ENCODE assay signal across 1 cellular context in genomic region chr1:54199765-54200518, GRCh38.
A peak's percentile ranks its signal among the peaks of the same experiment; 100 is the strongest.
TF ChIP-seq lines count a peak whose summit lies in the region.

TSS of gene CYB5RL (minus strand) at chr1:54200030. CDS start at chr1:54195616, 4,414 bp downstream.
TSS of gene MRPL37 (plus strand) at chr1:54200167. CDS start at chr1:54200244, 77 bp downstream.

TF ChIP-seq in HepG2, 621 proteins besides CTCF, POLR2A, EP300 and RAD21 (continued from another document and continues in another):
- TF ChIP-seq JARID2 (CRISPR knock-in tag; IDR thresholded peaks at IDR 0.05; ENCODE audit: insufficient replicate concordance) (no peak), MLLT10 (CRISPR knock-in tag; IDR thresholded peaks at IDR 0.05) (no peak), KDM4B (CRISPR knock-in tag; IDR thresholded peaks at IDR 0.05) (no peak), MTA3 (CRISPR knock-in tag; IDR thresholded peaks at IDR 0.05) (no peak), XRCC5 (optimal IDR thresholded peaks at IDR 0.05; ENCODE audit: low read length) (no peak), NCOA2 (CRISPR knock-in tag; IDR thresholded peaks at IDR 0.05) (no peak), ZNF790 (CRISPR knock-in tag; IDR thresholded peaks at IDR 0.05; ENCODE audit: borderline replicate concordance) (no peak), PHF8 (CRISPR knock-in tag; IDR thresholded peaks at IDR 0.05) (peak; percentile 96), TIGD3 (CRISPR knock-in tag; IDR thresholded peaks at IDR 0.05; ENCODE audit: borderline replicate concordance) (peak; percentile 60; the same call in 1 of the 2 replicates), SNAI1 (CRISPR knock-in tag; IDR thresholded peaks at IDR 0.05; ENCODE audit: borderline replicate concordance) (no peak), SMAD3 (CRISPR knock-in tag; IDR thresholded peaks at IDR 0.05) (no peak), RFXAP (CRISPR knock-in tag; IDR thresholded peaks at IDR 0.05; ENCODE audit: borderline replicate concordance) (peak; percentile 50), ZKSCAN8 (CRISPR knock-in tag; IDR thresholded peaks at IDR 0.05; ENCODE audit: borderline replicate concordance) (no peak), ZNF468 (CRISPR knock-in tag; IDR thresholded peaks at IDR 0.05) (0 out of 2 replicates have a peak, but pooled peaks have one; percentile 49), EZH2 (conservative IDR thresholded peaks at IDR 0.05; ENCODE audit: low read depth, low read length) (no peak), ZFP82 (CRISPR knock-in tag; IDR thresholded peaks at IDR 0.05; ENCODE audit: borderline replicate concordance) (no peak), ZNF280D (CRISPR knock-in tag; IDR thresholded peaks at IDR 0.05) (0 out of 2 replicates have a peak, but pooled peaks have one; percentile 62), ARNT2 (CRISPR knock-in tag; IDR thresholded peaks at IDR 0.05; ENCODE audit: low read depth) (peak; percentile 68), FOXO1 (CRISPR knock-in tag; IDR thresholded peaks at IDR 0.05) (no peak), ADNP (CRISPR knock-in tag; IDR thresholded peaks at IDR 0.05) (no peak), AGO2 (optimal IDR thresholded peaks at IDR 0.05; ENCODE audit: low read depth, low read length) (peak; percentile 67), MBNL3 (CRISPR knock-in tag; conservative IDR thresholded peaks at IDR 0.05) (no peak), ZNF737 (CRISPR knock-in tag; IDR thresholded peaks at IDR 0.05; ENCODE audit: borderline replicate concordance) (peak; percentile 58; the same call in 1 of the 2 replicates), SIN3A (IDR thresholded peaks at IDR 0.05; ENCODE audit: borderline replicate concordance, low read depth, low read length) (no peak; the same call in 1 of the 2 replicates), ZNF20 (CRISPR knock-in tag; IDR thresholded peaks at IDR 0.05) (no peak), ZNF749 (CRISPR knock-in tag; IDR thresholded peaks at IDR 0.05; ENCODE audit: borderline replicate concordance) (no peak; the same call in 1 of the 2 replicates), ZBTB21 (CRISPR knock-in tag; IDR thresholded peaks at IDR 0.05) (no peak), SAFB2 (CRISPR knock-in tag; IDR thresholded peaks at IDR 0.05; ENCODE audit: borderline replicate concordance, low read depth) (0 out of 2 replicates have a peak, but pooled peaks have one; percentile 65), KDM5A (IDR thresholded peaks at IDR 0.05; ENCODE audit: borderline replicate concordance, low read length) (peak; percentile 91), ZNF30 (CRISPR knock-in tag; IDR thresholded peaks at IDR 0.05) (no peak), ZNF264 (CRISPR knock-in tag; IDR thresholded peaks at IDR 0.05) (no peak; the same call in 1 of the 2 replicates), ZSCAN21 (CRISPR knock-in tag; IDR thresholded peaks at IDR 0.05; ENCODE audit: borderline replicate concordance) (no peak), ZNF543 (CRISPR knock-in tag; IDR thresholded peaks at IDR 0.05) (no peak), ZNF609 (CRISPR knock-in tag; IDR thresholded peaks at IDR 0.05; ENCODE audit: borderline replicate concordance) (peak; percentile 42; the same call in 1 of the 2 replicates), ZNF75D (CRISPR knock-in tag; IDR thresholded peaks at IDR 0.05; ENCODE audit: borderline replicate concordance) (no peak), ZSCAN29 (CRISPR knock-in tag; conservative IDR thresholded peaks at IDR 0.05) (no peak)
- TF ChIP-seq, protein P1, sequence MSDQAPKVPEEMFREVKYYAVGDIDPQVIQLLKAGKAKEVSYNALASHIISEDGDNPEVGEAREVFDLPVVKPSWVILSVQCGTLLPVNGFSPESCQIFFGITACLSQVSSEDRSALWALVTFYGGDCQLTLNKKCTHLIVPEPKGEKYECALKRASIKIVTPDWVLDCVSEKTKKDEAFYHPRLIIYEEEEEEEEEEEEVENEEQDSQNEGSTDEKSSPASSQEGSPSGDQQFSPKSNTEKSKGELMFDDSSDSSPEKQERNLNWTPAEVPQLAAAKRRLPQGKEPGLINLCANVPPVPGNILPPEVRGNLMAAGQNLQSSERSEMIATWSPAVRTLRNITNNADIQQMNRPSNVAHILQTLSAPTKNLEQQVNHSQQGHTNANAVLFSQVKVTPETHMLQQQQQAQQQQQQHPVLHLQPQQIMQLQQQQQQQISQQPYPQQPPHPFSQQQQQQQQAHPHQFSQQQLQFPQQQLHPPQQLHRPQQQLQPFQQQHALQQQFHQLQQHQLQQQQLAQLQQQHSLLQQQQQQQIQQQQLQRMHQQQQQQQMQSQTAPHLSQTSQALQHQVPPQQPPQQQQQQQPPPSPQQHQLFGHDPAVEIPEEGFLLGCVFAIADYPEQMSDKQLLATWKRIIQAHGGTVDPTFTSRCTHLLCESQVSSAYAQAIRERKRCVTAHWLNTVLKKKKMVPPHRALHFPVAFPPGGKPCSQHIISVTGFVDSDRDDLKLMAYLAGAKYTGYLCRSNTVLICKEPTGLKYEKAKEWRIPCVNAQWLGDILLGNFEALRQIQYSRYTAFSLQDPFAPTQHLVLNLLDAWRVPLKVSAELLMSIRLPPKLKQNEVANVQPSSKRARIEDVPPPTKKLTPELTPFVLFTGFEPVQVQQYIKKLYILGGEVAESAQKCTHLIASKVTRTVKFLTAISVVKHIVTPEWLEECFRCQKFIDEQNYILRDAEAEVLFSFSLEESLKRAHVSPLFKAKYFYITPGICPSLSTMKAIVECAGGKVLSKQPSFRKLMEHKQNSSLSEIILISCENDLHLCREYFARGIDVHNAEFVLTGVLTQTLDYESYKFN (CRISPR knock-in tag; conservative IDR thresholded peaks at IDR 0.05), result peak; percentile 51; the same call in 1 of the 2 replicates
- TF ChIP-seq, protein P2, sequence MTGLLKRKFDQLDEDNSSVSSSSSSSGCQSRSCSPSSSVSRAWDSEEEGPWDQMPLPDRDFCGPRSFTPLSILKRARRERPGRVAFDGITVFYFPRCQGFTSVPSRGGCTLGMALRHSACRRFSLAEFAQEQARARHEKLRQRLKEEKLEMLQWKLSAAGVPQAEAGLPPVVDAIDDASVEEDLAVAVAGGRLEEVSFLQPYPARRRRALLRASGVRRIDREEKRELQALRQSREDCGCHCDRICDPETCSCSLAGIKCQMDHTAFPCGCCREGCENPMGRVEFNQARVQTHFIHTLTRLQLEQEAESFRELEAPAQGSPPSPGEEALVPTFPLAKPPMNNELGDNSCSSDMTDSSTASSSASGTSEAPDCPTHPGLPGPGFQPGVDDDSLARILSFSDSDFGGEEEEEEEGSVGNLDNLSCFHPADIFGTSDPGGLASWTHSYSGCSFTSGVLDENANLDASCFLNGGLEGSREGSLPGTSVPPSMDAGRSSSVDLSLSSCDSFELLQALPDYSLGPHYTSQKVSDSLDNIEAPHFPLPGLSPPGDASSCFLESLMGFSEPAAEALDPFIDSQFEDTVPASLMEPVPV (CRISPR knock-in tag; IDR thresholded peaks at IDR 0.05), result peak; percentile 66; the same call in 1 of the 2 replicates
- TF ChIP-seq, protein P3, sequence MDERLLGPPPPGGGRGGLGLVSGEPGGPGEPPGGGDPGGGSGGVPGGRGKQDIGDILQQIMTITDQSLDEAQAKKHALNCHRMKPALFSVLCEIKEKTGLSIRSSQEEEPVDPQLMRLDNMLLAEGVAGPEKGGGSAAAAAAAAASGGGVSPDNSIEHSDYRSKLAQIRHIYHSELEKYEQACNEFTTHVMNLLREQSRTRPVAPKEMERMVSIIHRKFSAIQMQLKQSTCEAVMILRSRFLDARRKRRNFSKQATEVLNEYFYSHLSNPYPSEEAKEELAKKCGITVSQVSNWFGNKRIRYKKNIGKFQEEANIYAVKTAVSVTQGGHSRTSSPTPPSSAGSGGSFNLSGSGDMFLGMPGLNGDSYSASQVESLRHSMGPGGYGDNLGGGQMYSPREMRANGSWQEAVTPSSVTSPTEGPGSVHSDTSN (CRISPR knock-in tag; IDR thresholded peaks at IDR 0.05), result peak; percentile 98
- TF ChIP-seq, protein P4, sequence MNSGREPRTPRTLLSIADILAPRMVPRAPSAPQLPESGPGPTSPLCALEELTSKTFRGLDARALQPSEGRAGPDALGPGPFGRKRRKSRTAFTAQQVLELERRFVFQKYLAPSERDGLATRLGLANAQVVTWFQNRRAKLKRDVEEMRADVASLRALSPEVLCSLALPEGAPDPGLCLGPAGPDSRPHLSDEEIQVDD (CRISPR knock-in tag; IDR thresholded peaks at IDR 0.05; ENCODE audit: borderline replicate concordance), result peak; percentile 38; the same call in 1 of the 2 replicates
- TF ChIP-seq, protein P5, sequence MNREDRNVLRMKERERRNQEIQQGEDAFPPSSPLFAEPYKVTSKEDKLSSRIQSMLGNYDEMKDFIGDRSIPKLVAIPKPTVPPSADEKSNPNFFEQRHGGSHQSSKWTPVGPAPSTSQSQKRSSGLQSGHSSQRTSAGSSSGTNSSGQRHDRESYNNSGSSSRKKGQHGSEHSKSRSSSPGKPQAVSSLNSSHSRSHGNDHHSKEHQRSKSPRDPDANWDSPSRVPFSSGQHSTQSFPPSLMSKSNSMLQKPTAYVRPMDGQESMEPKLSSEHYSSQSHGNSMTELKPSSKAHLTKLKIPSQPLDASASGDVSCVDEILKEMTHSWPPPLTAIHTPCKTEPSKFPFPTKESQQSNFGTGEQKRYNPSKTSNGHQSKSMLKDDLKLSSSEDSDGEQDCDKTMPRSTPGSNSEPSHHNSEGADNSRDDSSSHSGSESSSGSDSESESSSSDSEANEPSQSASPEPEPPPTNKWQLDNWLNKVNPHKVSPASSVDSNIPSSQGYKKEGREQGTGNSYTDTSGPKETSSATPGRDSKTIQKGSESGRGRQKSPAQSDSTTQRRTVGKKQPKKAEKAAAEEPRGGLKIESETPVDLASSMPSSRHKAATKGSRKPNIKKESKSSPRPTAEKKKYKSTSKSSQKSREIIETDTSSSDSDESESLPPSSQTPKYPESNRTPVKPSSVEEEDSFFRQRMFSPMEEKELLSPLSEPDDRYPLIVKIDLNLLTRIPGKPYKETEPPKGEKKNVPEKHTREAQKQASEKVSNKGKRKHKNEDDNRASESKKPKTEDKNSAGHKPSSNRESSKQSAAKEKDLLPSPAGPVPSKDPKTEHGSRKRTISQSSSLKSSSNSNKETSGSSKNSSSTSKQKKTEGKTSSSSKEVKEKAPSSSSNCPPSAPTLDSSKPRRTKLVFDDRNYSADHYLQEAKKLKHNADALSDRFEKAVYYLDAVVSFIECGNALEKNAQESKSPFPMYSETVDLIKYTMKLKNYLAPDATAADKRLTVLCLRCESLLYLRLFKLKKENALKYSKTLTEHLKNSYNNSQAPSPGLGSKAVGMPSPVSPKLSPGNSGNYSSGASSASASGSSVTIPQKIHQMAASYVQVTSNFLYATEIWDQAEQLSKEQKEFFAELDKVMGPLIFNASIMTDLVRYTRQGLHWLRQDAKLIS (CRISPR knock-in tag; IDR thresholded peaks at IDR 0.05), result no peak
